In the genomic region with DNA sequence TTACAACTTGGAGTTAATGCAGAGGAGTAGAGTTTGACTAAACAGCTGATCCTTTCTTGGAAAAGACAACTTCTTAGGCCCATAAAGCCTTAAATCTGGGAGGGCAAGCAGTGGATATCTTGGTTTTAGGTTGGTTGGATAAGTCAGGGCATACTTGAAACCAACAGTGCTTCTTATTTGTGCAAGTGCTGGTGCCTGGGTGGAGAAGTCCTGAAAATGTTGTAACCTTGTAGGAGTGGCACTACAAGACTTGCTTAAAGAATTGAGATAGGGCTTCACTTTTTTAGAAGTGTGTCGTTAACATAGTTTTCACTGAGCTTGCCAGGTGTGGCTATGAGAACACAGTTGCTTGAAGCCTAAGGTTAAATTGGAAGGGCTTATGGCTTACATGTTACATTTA, we compare ENCODE assay signal across 17 cellular contexts.
"Had no signal": no experiment of that assay in that cellular context is flagged by ENCODE, and none has a peak within 500 bp of the region (broad histone marks: within the 10 kb centered on the region; RNA-seq: fewer than 3 reads in every experiment).

No MANE protein-coding gene starts in this region.

- H3K4me3 Mint-ChIP-seq: activated CD4-positive, alpha-beta T cell treated with anti-CD3 and anti-CD28 coated beads, Interleukin-2, amount 10 ng/mL, durations not matched to agents 7 days and 5 days; activated CD8-positive, alpha-beta T cell treated with anti-CD3 and anti-CD28 coated beads, Interleukin-2, amount 10 ng/mL, durations not matched to agents 7 days and 5 days; activated T-cell treated with anti-CD3 and anti-CD28 coated beads, Interleukin-2, amount 50 U/mL, for 4 hours; natural killer cell treated with Interleukin-12 subunit alpha and Interleukin-12 subunit beta and Interleukin-15 and Interleukin-18, amount 100 ng/mL, for 72 hours had no signal

- H3K4me1 ChIP-seq: prostate gland had no signal

- H3K9me3 ChIP-seq: lower lobe of right lung, prostate gland, thyroid gland, vagina had no signal

- H3K36me3 ChIP-seq: prostate gland had no signal

- H3K4me3 ChIP-seq: lower lobe of right lung, prostate gland, thyroid gland, vagina had no signal

- ATAC-seq: activated CD4-positive, CD25-positive, alpha-beta regulatory T cell treated with anti-CD3 and anti-CD28 coated beads, Interleukin-2, amount 50 U/mL, for 24 hours; activated CD8-positive, alpha-beta T cell treated with anti-CD3 and anti-CD28 coated beads, Interleukin-2, amount 10 ng/mL, durations not matched to agents 7 days and 5 days; activated T-cell treated with anti-CD3 and anti-CD28 coated beads, Interleukin-2, amount 50 U/mL, for 4 hours; foreskin keratinocyte; left colon; natural killer cell treated with Interleukin-12 subunit alpha and Interleukin-12 subunit beta and Interleukin-15 and Interleukin-18, amount 100 ng/mL, for 72 hours; right cardiac atrium had no signal

- H3K27me3 ChIP-seq: foreskin keratinocyte, thyroid gland, vagina had no signal

- H3K9me3 Mint-ChIP-seq: activated CD4-positive, alpha-beta T cell treated with anti-CD3 and anti-CD28 coated beads, Interleukin-2, amount 10 ng/mL, durations not matched to agents 7 days and 5 days; activated T-cell treated with anti-CD3 and anti-CD28 coated beads, Interleukin-2, amount 50 U/mL, for 4 hours; natural killer cell treated with Interleukin-12 subunit alpha and Interleukin-12 subunit beta and Interleukin-15 and Interleukin-18, amount 100 ng/mL, for 72 hours had no signal

- H3K27me3 Mint-ChIP-seq: activated CD4-positive, alpha-beta T cell treated with anti-CD3 and anti-CD28 coated beads, Interleukin-2, amount 10 ng/mL, durations not matched to agents 7 days and 5 days; natural killer cell treated with Interleukin-12 subunit alpha and Interleukin-12 subunit beta and Interleukin-15 and Interleukin-18, amount 100 ng/mL, for 72 hours had no signal

- DNase-seq: activated CD4-positive, alpha-beta T cell treated with anti-CD3 and anti-CD28 coated beads, Interleukin-2, amount 10 ng/mL, durations not matched to agents 7 days and 5 days; activated CD8-positive, alpha-beta T cell treated with anti-CD3 and anti-CD28 coated beads, Interleukin-2, amount 10 ng/mL, durations not matched to agents 7 days and 5 days; activated effector memory CD4-positive, alpha-beta T cell treated with anti-CD3 and anti-CD28 coated beads, Interleukin-2, amount 50 U/mL, for 16 hours; activated naive CD4-positive, alpha-beta T cell treated with anti-CD3 and anti-CD28 coated beads, Interleukin-2, amount 50 U/mL, for 16 hours; activated T-cell treated with anti-CD3 and anti-CD28 coated beads, Interleukin-2, amount 50 U/mL, for 4 hours; foreskin keratinocyte; hippocampal formation; left colon; lower lobe of right lung; right cardiac atrium; stimulated activated CD4-positive, alpha-beta T cell treated with anti-CD3 and anti-CD28 coated beads, Interleukin-2, amount 100 ng/mL, for 24 hours; stimulated activated naive CD4-positive, alpha-beta T cell treated with Interleukin-2 at 50 U/mL for 16 hours; thyroid gland had no signal

- H3K27ac ChIP-seq: foreskin keratinocyte, lower lobe of right lung, prostate gland, vagina had no signal

- H3K27ac Mint-ChIP-seq: activated CD4-positive, alpha-beta T cell treated with anti-CD3 and anti-CD28 coated beads, Interleukin-2, amount 10 ng/mL, durations not matched to agents 7 days and 5 days; activated CD8-positive, alpha-beta T cell treated with anti-CD3 and anti-CD28 coated beads, Interleukin-2, amount 10 ng/mL, durations not matched to agents 7 days and 5 days; natural killer cell treated with Interleukin-12 subunit alpha and Interleukin-12 subunit beta and Interleukin-15 and Interleukin-18, amount 100 ng/mL, for 72 hours had no signal
